22 cellular contexts compared by ENCODE assay signal in genomic region chr4:5137927-5138326, GRCh38.
A peak's percentile ranks its signal among the peaks of the same experiment; 100 is the strongest.
DNase-seq lines count a peak whose midpoint lies in the region; ATAC-seq lines count a peak whose summit lies in the region.
"Had no signal": no experiment of that assay in that cellular context is flagged by ENCODE, and none has a peak within 500 bp of the region (broad histone marks: within the 10 kb centered on the region; RNA-seq: fewer than 3 reads in every experiment).

No MANE protein-coding gene starts in this region.

- DNase-seq in COLO829 (ENCODE audit: low spot score) (peak; percentile 25), SW480 (ENCODE audit: low spot score) (peak; percentile 19), glomerular visceral epithelial cell (ENCODE audit: extremely low spot score) (peak; percentile 68), renal cortical epithelial cell (ENCODE audit: low read depth) (peak; percentile 97), COLO668 (lab: John Stamatoyannopoulos, UW; ENCODE audit: unreplicated experiment) (no peak), nucleus accumbens (lab: John Stamatoyannopoulos, UW) (no peak), hepatic stellate cell (ENCODE audit: low spot score) (no peak), sciatic nerve (ENCODE audit: low spot score) (no peak)
- DNase-seq: activated CD4-positive, alpha-beta T cell treated with anti-CD3 and anti-CD28 coated beads, Interleukin-2, amount 10 ng/mL, durations not matched to agents 7 days and 5 days; CD8-positive, alpha-beta memory T cell; central memory CD4-positive, alpha-beta T cell; GDM1; H9; heart left ventricle; Karpas-422; left lung; natural killer cell; NCI-H1048; NCI-H1694 treated with DMSO at 0.1 percent for 48 hours; NCI-H526; stimulated activated CD8-positive, alpha-beta memory T cell treated with anti-CD3 and anti-CD28 coated beads, Interleukin-4, amount 100 ng/mL, for 48 hours; T-helper 2 cell had no signal

- intact Hi-C loops in sciatic nerve (cut with DNase I) = no loop called here

- ATAC-seq in sciatic nerve = no peak
- ATAC-seq: heart left ventricle, left lung, natural killer cell had no signal

Comparison
In these comparisons a context has a peak if more than half of its experiments do, and no peak if none do; other contexts are left out.
1. DNase-seq: peak in COLO829 (single experiment), SW480 (single experiment), glomerular visceral epithelial cell (single experiment) and renal cortical epithelial cell (single experiment); none in COLO668 (single experiment), nucleus accumbens (0 of 56), hepatic stellate cell (single experiment) and sciatic nerve (single experiment).